In the genomic region with DNA sequence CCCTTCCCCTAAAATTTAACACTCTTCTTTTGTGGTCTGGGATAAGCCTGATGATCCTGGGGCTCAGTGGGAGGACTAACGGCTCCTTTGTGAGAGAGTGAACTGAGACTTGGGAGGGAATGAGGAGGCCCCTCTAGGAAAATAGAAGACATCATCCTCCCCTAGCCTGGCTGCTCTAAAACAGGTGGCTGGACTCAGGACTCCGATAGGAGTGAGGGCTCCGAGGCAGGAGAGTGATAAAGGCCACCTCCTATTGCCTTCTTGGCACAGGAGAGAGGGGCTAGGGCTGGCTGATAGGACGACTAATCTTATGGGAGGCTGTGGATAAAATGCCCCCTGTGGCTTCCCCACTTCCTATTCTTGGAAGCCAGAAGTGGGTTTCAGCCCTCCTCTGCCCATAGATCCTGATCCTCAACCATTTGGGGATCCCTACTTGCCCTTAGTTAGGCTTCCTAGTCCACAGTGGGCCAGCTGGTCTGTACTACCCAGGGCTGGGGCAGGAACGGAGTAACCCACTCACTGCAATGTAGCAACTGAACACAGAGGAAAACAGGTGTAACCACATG, we compare ENCODE assay signal across 10 cellular contexts. TPM values are rescaled to one million over a fixed set of nuclear protein-coding genes. Genes with fewer than 3 reads are reported as not detected.
A peak's percentile ranks its signal among the peaks of the same experiment; 100 is the strongest.
DNase-seq lines count a peak whose midpoint lies in the region; ATAC-seq, FAIRE-seq and TF ChIP-seq lines count a peak whose summit lies in the region.
"Had no signal": no experiment of that assay in that cellular context is flagged by ENCODE, and none has a peak within 500 bp of the region (broad histone marks: within the 10 kb centered on the region; RNA-seq: fewer than 3 reads in every experiment).

No MANE protein-coding gene starts in this region.

- no peak for FAIRE-seq in kidney (lab: Jason Lieb, UNC)

- no peak for TF ChIP-seq CTCF in kidney (IDR thresholded peaks at IDR 0.05; ENCODE audit: borderline replicate concordance, extremely low read depth, insufficient read depth)

- H3K36me3 Mint-ChIP-seq in T-helper 2 cell treated with Interferon-gamma antibody and Interleukin-4, amounts not matched to agents 5 μg/mL and 100 μg/mL, for 36 hours (ENCODE audit: low read depth), result peaks cover 26% of the 10 kb centered on the region
- no peaks in the 10 kb centered on the region for H3K36me3 Mint-ChIP-seq in stimulated activated memory B cell treated with anti-CD40 and anti-IgM and Interleukin-4, amounts not matched to agents 10 μg/mL and 1 μg/mL and 100 μg/mL, for 72 hours

- peaks cover 0 to 6% of the 10 kb centered on the region in 2 donors for H3K36me3 ChIP-seq in kidney (ENCODE audit: control insufficient read depth in 1 of 2, insufficient read depth in 2 of 2, low read length in 2 of 2)
- H3K36me3 ChIP-seq: cardiac muscle cell had no signal

- H3K9me3 ChIP-seq in kidney (ENCODE audit: control insufficient read depth in 1 of 2, low read length in 2 of 2), result no peaks in the 10 kb centered on the region

- intact Hi-C loops in kidney (cut with DNase I), result no loop called here

- peak overlapping the region; percentile 88 to 92 for H3K27ac ChIP-seq in kidney (ENCODE audit: low read depth in 2 of 2, low read length in 2 of 2)
- H3K27ac ChIP-seq: cardiac muscle cell had no signal

- H3K9ac ChIP-seq in kidney (ENCODE audit: low read length in 2 of 2), result peak overlapping the region; percentile 63 to 72

- no peaks in the 10 kb centered on the region for H3K9me3 Mint-ChIP-seq in T-helper 2 cell treated with Interferon-gamma antibody and Interleukin-4, amounts not matched to agents 5 μg/mL and 100 μg/mL, for 36 hours
- no peaks in the 10 kb centered on the region for H3K9me3 Mint-ChIP-seq in stimulated activated memory B cell treated with anti-CD40 and anti-IgM and Interleukin-4, amounts not matched to agents 10 μg/mL and 1 μg/mL and 100 μg/mL, for 72 hours

- no peak for DNase-seq in T-helper 2 cell treated with Interferon-gamma antibody and Interleukin-4, amounts not matched to agents 5 μg/mL and 100 μg/mL, for 36 hours (ENCODE audit: low spot score)
- DNase-seq in T-helper 2 cell (no peak), kidney (no peak), amygdala (lab: John Stamatoyannopoulos, UW) (no peak)
- DNase-seq in activated CD4-positive, alpha-beta T cell treated with anti-CD3 and anti-CD28 coated beads, Interleukin-2, amount 50 U/mL, for 4 hours, result peak; percentile 24 to 31

- H3K27ac Mint-ChIP-seq in T-helper 2 cell treated with Interferon-gamma antibody and Interleukin-4, amounts not matched to agents 5 μg/mL and 100 μg/mL, for 36 hours, result peak overlapping the region; percentile 95
- peak overlapping the region; percentile 86 for H3K27ac Mint-ChIP-seq in stimulated activated memory B cell treated with anti-CD40 and anti-IgM and Interleukin-4, amounts not matched to agents 10 μg/mL and 1 μg/mL and 100 μg/mL, for 72 hours

- peaks cover 38% of the 10 kb centered on the region for H3K4me1 Mint-ChIP-seq in T-helper 2 cell treated with Interferon-gamma antibody and Interleukin-4, amounts not matched to agents 5 μg/mL and 100 μg/mL, for 36 hours (ENCODE audit: low read depth)
- H3K4me1 Mint-ChIP-seq in stimulated activated memory B cell treated with anti-CD40 and anti-IgM and Interleukin-4, amounts not matched to agents 10 μg/mL and 1 μg/mL and 100 μg/mL, for 72 hours, result peaks cover 27% of the 10 kb centered on the region

- H3K4me1 ChIP-seq in kidney (ENCODE audit: control insufficient read depth in 1 of 2, insufficient read depth in 1 of 2, low read depth in 1 of 2, low read length in 2 of 2), result peaks cover 18 to 26% of the 10 kb centered on the region in 2 donors

- H3K4me3 ChIP-seq in kidney (ENCODE audit: low read length in 2 of 2), result peak overlapping the region; percentile 72 to 86
- H3K4me3 ChIP-seq: cardiac muscle cell had no signal

- H3K27me3 Mint-ChIP-seq in T-helper 2 cell treated with Interferon-gamma antibody and Interleukin-4, amounts not matched to agents 5 μg/mL and 100 μg/mL, for 36 hours (ENCODE audit: low read depth), result peaks cover 2% of the 10 kb centered on the region
- no peaks in the 10 kb centered on the region for H3K27me3 Mint-ChIP-seq in stimulated activated memory B cell treated with anti-CD40 and anti-IgM and Interleukin-4, amounts not matched to agents 10 μg/mL and 1 μg/mL and 100 μg/mL, for 72 hours

- ATAC-seq in stimulated activated memory B cell treated with anti-CD40 and anti-IgM and Interleukin-4, amounts not matched to agents 10 μg/mL and 1 μg/mL and 100 μg/mL, for 72 hours, result no peak
- no peak for ATAC-seq in GM19452 (IDR thresholded peaks at IDR 0.05; ENCODE audit: unreplicated experiment)
- ATAC-seq in HG03039 (IDR thresholded peaks at IDR 0.05; ENCODE audit: unreplicated experiment), result no peak

- peak overlapping the region; percentile 89 for H3K4me3 Mint-ChIP-seq in T-helper 2 cell treated with Interferon-gamma antibody and Interleukin-4, amounts not matched to agents 5 μg/mL and 100 μg/mL, for 36 hours
- H3K4me3 Mint-ChIP-seq in stimulated activated memory B cell treated with anti-CD40 and anti-IgM and Interleukin-4, amounts not matched to agents 10 μg/mL and 1 μg/mL and 100 μg/mL, for 72 hours, result peak overlapping the region; percentile 36

RNA-seq across cellular contexts. Expression of gene AQP3, which starts 1.4 kb away (rescaled TPM):
- total RNA-seq in kidney, result 135 TPM
- 401 TPM for polyA plus RNA-seq in kidney (ENCODE audit: insufficient read depth, low read depth, low replicate concordance)
- total RNA-seq: SK-MEL-5 had no signal

RNA-seq across cellular contexts. Expression of gene NOL6, which starts 27.7 kb away (rescaled TPM):
- 32.8 TPM for total RNA-seq in kidney
- 10.8 TPM for polyA plus RNA-seq in kidney (ENCODE audit: insufficient read depth, low read depth, low replicate concordance)

RNA-seq across cellular contexts. Expression of gene AQP7, which starts 43.7 kb away (rescaled TPM):
- total RNA-seq in kidney, result 11.9 TPM
- polyA plus RNA-seq in kidney (ENCODE audit: insufficient read depth, low read depth, low replicate concordance), result 45.3 TPM
- total RNA-seq: SK-MEL-5 had no signal

Comparison
In these comparisons a context has a peak if more than half of its experiments do, and no peak if none do; other contexts are left out.
1. DNase-seq: peak in activated CD4-positive, alpha-beta T cell treated with anti-CD3 and anti-CD28 coated beads, Interleukin-2, amount 50 U/mL, for 4 hours (2 of 2); none in T-helper 2 cell treated with Interferon-gamma antibody and Interleukin-4, amounts not matched to agents 5 μg/mL and 100 μg/mL, for 36 hours (single experiment), T-helper 2 cell (0 of 5), kidney (single experiment) and amygdala (0 of 56).